Comparison of ENCODE assay signal across 10 cellular contexts in genomic region chr2:220504890-220505564, GRCh38.
DNase-seq lines count a peak whose midpoint lies in the region; ATAC-seq and TF ChIP-seq lines count a peak whose summit lies in the region.
"Had no signal": no experiment of that assay in that cellular context is flagged by ENCODE, and none has a peak within 500 bp of the region (broad histone marks: within the 10 kb centered on the region; RNA-seq: fewer than 3 reads in every experiment).

No MANE protein-coding gene starts in this region.

- POLR2A ChIA-PET in WTC11 (lab: Charles Lee): no interaction called here

- ATAC-seq in WTC11 (peak; percentile 93), Right ventricle myocardium inferior (no peak)

- H3K4me1 Mint-ChIP-seq in WTC11: peaks cover 62% of the 10 kb centered on the region

- no peak for TF ChIP-seq CTCF in WTC11 (IDR thresholded peaks at IDR 0.05)
- no peak for TF ChIP-seq CTCF in left ventricle myocardium inferior (IDR thresholded peaks at IDR 0.05; ENCODE audit: borderline replicate concordance)

- CTCF ChIA-PET in WTC11 (lab: Charles Lee): interaction anchor here (1.3 kb wide), 1 partner anchor 28 kb away, joined by 3 read pairs; no protein-coding TSS in a partner anchor

- H3K27ac ChIP-seq in left ventricle myocardium inferior (replicated peaks): no peak overlapping the region

- H3K27ac Mint-ChIP-seq in WTC11: peak overlapping the region; percentile 86

- peaks cover 3% of the 10 kb centered on the region for H3K4me1 ChIP-seq in left ventricle myocardium inferior

- H3K9me3 Mint-ChIP-seq in WTC11: peaks cover 20% of the 10 kb centered on the region

- H3K27me3 ChIP-seq in left ventricle myocardium inferior (ENCODE audit: low read depth): no peaks in the 10 kb centered on the region

- H3K36me3 Mint-ChIP-seq in WTC11: peaks cover 15% of the 10 kb centered on the region

- no peaks in the 10 kb centered on the region for H3K36me3 ChIP-seq in left ventricle myocardium inferior

- no peak overlapping the region; the same call in 1 of the 2 replicates for H3K4me3 Mint-ChIP-seq in WTC11
- H3K4me3 Mint-ChIP-seq: neural crest cell had no signal

- peaks cover 5% of the 10 kb centered on the region for H3K9me3 ChIP-seq in left ventricle myocardium inferior (replicated peaks)

- intact Hi-C loops in left ventricle myocardium inferior (cut with micrococcal nuclease): no loop called here
- intact Hi-C loops in Right ventricle myocardium inferior (cut with DNase I): no loop called here

- no peak overlapping the region for H3K4me3 ChIP-seq in left ventricle myocardium inferior

- DNase-seq in DMS79 (lab: John Stamatoyannopoulos, UW) (peak; percentile 46), NCI-H1930 (lab: John Stamatoyannopoulos, UW) (peak; percentile 61 to 67), WTC11 (ENCODE audit: low spot score) (peak; percentile 12), kidney glomerular epithelial cell (lab: John Stamatoyannopoulos, UW) (peak; percentile 60), left ventricle myocardium inferior (no peak), Ammon's horn (ENCODE audit: low spot score) (no peak), Right ventricle myocardium inferior (ENCODE audit: missing footprints) (no peak), OCI-M2 (lab: John Stamatoyannopoulos, UW; ENCODE audit: unreplicated experiment) (no peak)
- DNase-seq: activated CD8-positive, alpha-beta memory T cell treated with anti-CD3 and anti-CD28 coated beads, Interleukin-2, amount 50 U/mL, for 4 hours had no signal

- H3K27me3 Mint-ChIP-seq in WTC11 (ENCODE audit: low read depth): no peaks in the 10 kb centered on the region

TF ChIP-seq in WTC11, 78 proteins besides CTCF, POLR2A, EP300 and RAD21 (continues in another document):
- TF ChIP-seq FOXP1 (CRISPR knock-in tag; IDR thresholded peaks at IDR 0.05; ENCODE audit: borderline replicate concordance) (no peak), RELA (CRISPR knock-in tag; IDR thresholded peaks at IDR 0.05; ENCODE audit: borderline replicate concordance) (no peak), FOXP4 (CRISPR knock-in tag; IDR thresholded peaks at IDR 0.05) (peak; percentile 83; the same call in 1 of the 2 replicates), ZMAT4 (CRISPR knock-in tag; IDR thresholded peaks at IDR 0.05) (no peak), E2F1 (CRISPR knock-in tag; IDR thresholded peaks at IDR 0.05) (no peak), JUN (CRISPR knock-in tag; IDR thresholded peaks at IDR 0.05) (no peak), ZSCAN18 (CRISPR knock-in tag; IDR thresholded peaks at IDR 0.05) (no peak), STAT6 (CRISPR knock-in tag; conservative IDR thresholded peaks at IDR 0.05; ENCODE audit: low read depth) (no peak), FOXK1 (CRISPR knock-in tag; IDR thresholded peaks at IDR 0.05) (no peak; the same call in 1 of the 2 replicates), NFYB (CRISPR knock-in tag; conservative IDR thresholded peaks at IDR 0.05; ENCODE audit: low read depth) (no peak), ZNF423 (CRISPR knock-in tag; IDR thresholded peaks at IDR 0.05) (peak; percentile 3; the same call in 1 of the 2 replicates), ZNF263 (CRISPR knock-in tag; IDR thresholded peaks at IDR 0.05; ENCODE audit: low read depth) (no peak), NFE2L1 (CRISPR knock-in tag; IDR thresholded peaks at IDR 0.05) (no peak), ZNF138 (CRISPR knock-in tag; conservative IDR thresholded peaks at IDR 0.05) (0 out of 2 replicates have a peak, but pooled peaks have one; percentile 37), IRF2 (CRISPR knock-in tag; IDR thresholded peaks at IDR 0.05; ENCODE audit: borderline replicate concordance, low read depth) (no peak), ZNF317 (CRISPR knock-in tag; IDR thresholded peaks at IDR 0.05; ENCODE audit: borderline replicate concordance, low read depth) (no peak), ETV6 (CRISPR knock-in tag; IDR thresholded peaks at IDR 0.05) (peak; percentile 83)

Comparison
In these comparisons a context has a peak if more than half of its experiments do, and no peak if none do; other contexts are left out.
1. DNase-seq: peak in DMS79 (single experiment), NCI-H1930 (2 of 2), WTC11 (single experiment) and kidney glomerular epithelial cell (single experiment); none in left ventricle myocardium inferior (single experiment), Ammon's horn (single experiment), Right ventricle myocardium inferior (single experiment) and OCI-M2 (single experiment).